Comparison of ENCODE assay signal across 8 cellular contexts in genomic region chr15:34336947-34337556, GRCh38. TPM values are rescaled to one million over a fixed set of nuclear protein-coding genes. Genes with fewer than 3 reads are reported as not detected.
DNase-seq lines count a peak whose midpoint lies in the region; ATAC-seq and TF ChIP-seq lines count a peak whose summit lies in the region.

No MANE protein-coding gene starts in this region.

- H3K9me3 ChIP-seq in SJCRH30 (replicated peaks) = no peaks in the 10 kb centered on the region

- no peak for TF ChIP-seq CTCF in mesothelial cell of epicardium (IDR thresholded peaks at IDR 0.05; ENCODE audit: unreplicated experiment)

- peaks cover 22% of the 10 kb centered on the region for H3K36me3 ChIP-seq in SJCRH30
- no peaks in the 10 kb centered on the region for H3K36me3 ChIP-seq in urinary bladder (ENCODE audit: insufficient read depth)

- H3K27ac ChIP-seq in SJCRH30 (peak overlapping the region; percentile 65), urinary bladder (ENCODE audit: low read depth) (peak overlapping the region; percentile 93)

- intact Hi-C loops in dendritic cell treated with granulocyte-macrophage colony-stimulating factor and Interleukin-4, amounts not matched to agents 40 ng/mL and 50 ng/mL, for 4 days (cut with micrococcal nuclease) = loop anchor here (5.0 to 10.0 kb wide), 3 partner anchors 110 to 1182 kb away; partner anchors contain the start of genes EMC4, EMC7 and PGBD4

- ATAC-seq in HG02885 (IDR thresholded peaks at IDR 0.05; ENCODE audit: poor library complexity, unreplicated experiment) = peak; percentile 10

- H3K4me3 Mint-ChIP-seq in dendritic cell treated with granulocyte-macrophage colony-stimulating factor and Interleukin-4, amounts not matched to agents 40 ng/mL and 50 ng/mL, for 4 days = peak overlapping the region; percentile 95
- peak overlapping the region; percentile 95 for H3K4me3 Mint-ChIP-seq in mesothelial cell of epicardium

- peaks cover 50% of the 10 kb centered on the region for H3K4me1 Mint-ChIP-seq in dendritic cell treated with granulocyte-macrophage colony-stimulating factor and Interleukin-4, amounts not matched to agents 40 ng/mL and 50 ng/mL, for 4 days (ENCODE audit: low read depth)
- H3K4me1 Mint-ChIP-seq in mesothelial cell of epicardium = peaks cover 39% of the 10 kb centered on the region

- H3K4me3 ChIP-seq in SJCRH30 (peak overlapping the region; percentile 98), urinary bladder (ENCODE audit: low read depth, low read length) (peak overlapping the region; percentile 88)

- H3K9me3 Mint-ChIP-seq in dendritic cell treated with granulocyte-macrophage colony-stimulating factor and Interleukin-4, amounts not matched to agents 40 ng/mL and 50 ng/mL, for 4 days = no peaks in the 10 kb centered on the region
- no peaks in the 10 kb centered on the region for H3K9me3 Mint-ChIP-seq in mesothelial cell of epicardium

- peak overlapping the region; percentile 90 for H3K27ac Mint-ChIP-seq in dendritic cell treated with granulocyte-macrophage colony-stimulating factor and Interleukin-4, amounts not matched to agents 40 ng/mL and 50 ng/mL, for 4 days
- H3K27ac Mint-ChIP-seq in mesothelial cell of epicardium = peak overlapping the region; percentile 75

- no peaks in the 10 kb centered on the region for H3K27me3 Mint-ChIP-seq in dendritic cell treated with granulocyte-macrophage colony-stimulating factor and Interleukin-4, amounts not matched to agents 40 ng/mL and 50 ng/mL, for 4 days
- no peaks in the 10 kb centered on the region for H3K27me3 Mint-ChIP-seq in mesothelial cell of epicardium (ENCODE audit: low read depth)

- H3K27me3 ChIP-seq in SJCRH30 = no peaks in the 10 kb centered on the region

- H3K4me1 ChIP-seq in SJCRH30 = no peaks in the 10 kb centered on the region
- peaks cover 2% of the 10 kb centered on the region for H3K4me1 ChIP-seq in urinary bladder (ENCODE audit: insufficient read depth)

- peaks cover 31% of the 10 kb centered on the region for H3K36me3 Mint-ChIP-seq in dendritic cell treated with granulocyte-macrophage colony-stimulating factor and Interleukin-4, amounts not matched to agents 40 ng/mL and 50 ng/mL, for 4 days (ENCODE audit: low read depth)
- peaks cover 10% of the 10 kb centered on the region for H3K36me3 Mint-ChIP-seq in mesothelial cell of epicardium

- DNase-seq in NCI-H1417 (lab: John Stamatoyannopoulos, UW) = peak in 2 of 3 experiments; percentile 18 to 78
- DNase-seq in NCI-H1417 treated with DMSO at 0.1 percent for 48 hours (lab: John Stamatoyannopoulos, UW) = no peak
- DNase-seq in SJCRH30 = peak in 1 of 2 experiments; percentile 5
- peak in 1 of 2 experiments; percentile 43 for DNase-seq in mesothelial cell of epicardium (ENCODE audit: low spot score in 2 of 2, unreplicated experiment in 2 of 2)
- no peak for DNase-seq in foreskin melanocyte

- WGBS in urinary bladder = 2% methylated on average over 26 of the region's 26 CpGs

RNA-seq across cellular contexts. Expression of gene SLC12A6, which starts 0.5 kb away (rescaled TPM):
- total RNA-seq in SJCRH30 (2014; rRNA removed; shearing (Covaris generic)) = 9.3 and 10.7 TPM in 2 replicates
- 21.9 to 24.3 TPM (median 23.7 TPM) in 3 replicates for total RNA-seq in mesothelial cell of epicardium
- 22.2 TPM for total RNA-seq in urinary bladder
- polyA plus RNA-seq in urinary bladder = 6.6 TPM

RNA-seq across cellular contexts. Expression of gene NOP10, which starts 5.9 kb away (rescaled TPM):
- 257 and 288 TPM in 2 replicates for total RNA-seq in SJCRH30 (2014; rRNA removed; shearing (Covaris generic))
- total RNA-seq in mesothelial cell of epicardium (88.9 to 95.9 TPM (median 94.6 TPM) in 3 replicates), urinary bladder (129 TPM)
- polyA plus RNA-seq in urinary bladder = 169 TPM

RNA-seq across cellular contexts. Expression of gene NUTM1, which starts 6.1 kb away (rescaled TPM):
- 0.04 TPM in 1 of 2 replicates, not detected in the other for total RNA-seq in SJCRH30 (2014; rRNA removed; shearing (Covaris generic))
- total RNA-seq in mesothelial cell of epicardium (not detected in 3 replicates), urinary bladder (not detected)
- polyA plus RNA-seq in urinary bladder = 0.03 TPM

RNA-seq across cellular contexts. Expression of gene LPCAT4, which starts 29.9 kb away (rescaled TPM):
- total RNA-seq in SJCRH30 (2014; rRNA removed; shearing (Covaris generic)) = 18.3 and 30.7 TPM in 2 replicates
- total RNA-seq in mesothelial cell of epicardium (88.7 to 91.3 TPM (median 91.1 TPM) in 3 replicates), urinary bladder (12.2 TPM)
- polyA plus RNA-seq in urinary bladder = 32.5 TPM

Comparison
In these comparisons a context has a peak if more than half of its experiments do, and no peak if none do; other contexts are left out.
1. DNase-seq: peak in NCI-H1417 (2 of 3); none in NCI-H1417 treated with DMSO at 0.1 percent for 48 hours (single experiment) and foreskin melanocyte (single experiment).